In genomic region chr12:107736914-107737313, GRCh38 we compare ENCODE assay signal across 12 cellular contexts. TPM values are rescaled to one million over a fixed set of nuclear protein-coding genes. Genes with fewer than 3 reads are reported as not detected.
DNase-seq lines count a peak whose midpoint lies in the region; ATAC-seq, FAIRE-seq and TF ChIP-seq lines count a peak whose summit lies in the region.
"Had no signal": no experiment of that assay in that cellular context is flagged by ENCODE, and none has a peak within 500 bp of the region (broad histone marks: within the 10 kb centered on the region; RNA-seq: fewer than 3 reads in every experiment).

No MANE protein-coding gene starts in this region.

- CTCF ChIA-PET in MCF 10A (lab: Yijun Ruan, JAX), result interaction anchor here (0.8 to 1.5 kb wide), 2 partner anchors 12 to 16 kb away, joined by 3 to 4 read pairs; no protein-coding TSS in a partner anchor

- H3K27ac ChIP-seq in OCI-LY1 (ENCODE audit: low read depth, low read length, poor library complexity, severe bottlenecking) (peak overlapping the region; percentile 29), small intestine (ENCODE audit: low read depth in 1 of 2, low read length in 1 of 2) (no peak overlapping the region)
- H3K27ac ChIP-seq: right atrium auricular region had no signal

- H3F3A ChIP-seq in OCI-LY1 (ENCODE audit: insufficient read depth, low read length), result no peaks in the 10 kb centered on the region

- no peaks in the 10 kb centered on the region for H4K20me1 ChIP-seq in OCI-LY1 (ENCODE audit: insufficient read depth, low read length)

- H3K27ac Mint-ChIP-seq in MCF 10A (ENCODE audit: low read depth, unreplicated experiment), result no peak overlapping the region

- H3K4me1 ChIP-seq in OCI-LY1 (ENCODE audit: insufficient read depth, low read length, severe bottlenecking) (peaks cover 11% of the 10 kb centered on the region), small intestine (ENCODE audit: control insufficient read depth in 2 of 2, insufficient read depth in 1 of 2, low read depth in 1 of 2, low read length in 1 of 2) (no peaks in the 10 kb centered on the region)
- H3K4me1 ChIP-seq: right atrium auricular region had no signal

- in situ Hi-C loops in ACHN (cut with HindIII; ENCODE audit: low pct_ligation_motif_present, low pct_unique_long_range_greater_than_20kb, low sequenced_read_pairs), result no loop called here

- H3K9me2 ChIP-seq in OCI-LY1 (ENCODE audit: low read depth, low read length), result no peaks in the 10 kb centered on the region

- no peak overlapping the region for H3K4me2 ChIP-seq in OCI-LY1 (ENCODE audit: low read length)

- FAIRE-seq in GM19239 (lab: Jason Lieb, UNC), result peak; percentile 75
- FAIRE-seq in small intestine (lab: Jason Lieb, UNC), result no peak
- FAIRE-seq: bronchial epithelial cell, urothelium cell line had no signal

- H3K27me3 Mint-ChIP-seq in MCF 10A (ENCODE audit: insufficient read depth, unreplicated experiment), result no peaks in the 10 kb centered on the region

- TF ChIP-seq CTCF in OCI-LY1 (IDR thresholded peaks at IDR 0.05; ENCODE audit: low read length), result peak; percentile 21; the same call in 1 of the 2 replicates
- TF ChIP-seq CTCF in MCF 10A (IDR thresholded peaks at IDR 0.05; ENCODE audit: unreplicated experiment), result no peak

- POLR2A ChIA-PET in MCF 10A (lab: Yijun Ruan, JAX), result no interaction called here

- H3K27me3 ChIP-seq in OCI-LY1 (ENCODE audit: insufficient read depth, low read length) (no peaks in the 10 kb centered on the region), small intestine (ENCODE audit: control insufficient read depth in 2 of 2, insufficient read depth in 2 of 2, low read length in 2 of 2) (no peaks in the 10 kb centered on the region)
- H3K27me3 ChIP-seq: right atrium auricular region had no signal

- H2AFZ ChIP-seq in OCI-LY1 (ENCODE audit: low read length), result no peak overlapping the region

- H3K9ac ChIP-seq in OCI-LY1 (ENCODE audit: low read length), result no peak overlapping the region

- H3K9me3 Mint-ChIP-seq in MCF 10A (ENCODE audit: unreplicated experiment), result no peaks in the 10 kb centered on the region

- H3K9me3 ChIP-seq in OCI-LY1 (ENCODE audit: low read length), result no peaks in the 10 kb centered on the region
- no peaks in the 10 kb centered on the region for H3K9me3 ChIP-seq in small intestine (ENCODE audit: control insufficient read depth, low read depth)
- H3K9me3 ChIP-seq: right atrium auricular region had no signal

- WGBS in small intestine, 3 donors, result 83 to 93% (median 84%) methylated on average over 4 of the region's 4 CpGs

- peaks cover 58% of the 10 kb centered on the region for H3K36me3 ChIP-seq in OCI-LY1 (ENCODE audit: insufficient read depth, low read length)
- peaks cover 23 to 34% of the 10 kb centered on the region in 2 donors for H3K36me3 ChIP-seq in small intestine (ENCODE audit: control insufficient read depth in 2 of 2, insufficient read depth in 2 of 2, low read length in 2 of 2)

- H3K4me1 Mint-ChIP-seq in MCF 10A (ENCODE audit: insufficient read depth, unreplicated experiment), result no peaks in the 10 kb centered on the region

- BruUV-seq in MCF 10A (replicated peaks; lab: Mats Ljungman, UMichigan), result no TSS peak

- peaks cover 99% of the 10 kb centered on the region for H3K36me3 Mint-ChIP-seq in MCF 10A (ENCODE audit: insufficient read depth, unreplicated experiment)

- H3K4me3 Mint-ChIP-seq in MCF 10A (ENCODE audit: unreplicated experiment), result no peak overlapping the region

- H3K4me3 ChIP-seq in OCI-LY1 (ENCODE audit: low read depth, low read length, poor library complexity, severe bottlenecking), result no peak overlapping the region
- no peak overlapping the region for H3K4me3 ChIP-seq in small intestine (ENCODE audit: low read depth in 1 of 2, low read length in 2 of 2)
- H3K4me3 ChIP-seq: right atrium auricular region had no signal

- ATAC-seq in HG02981 (IDR thresholded peaks at IDR 0.05; ENCODE audit: unreplicated experiment), result peak; percentile 97

- no peaks in the 10 kb centered on the region for H3K79me2 ChIP-seq in OCI-LY1 (ENCODE audit: insufficient read depth, low read length)

- peak; percentile 36 for DNase-seq in CD1c-positive myeloid dendritic cell (ENCODE audit: extremely low spot score)
- peak; percentile 68 for DNase-seq in GM19239 (ENCODE audit: insufficient read length, low spot score)
- DNase-seq in MCF 10A (ENCODE audit: unreplicated experiment), result no peak
- no peak for DNase-seq in ACHN
- no peak for DNase-seq in small intestine
- DNase-seq in NCI-H2196 (lab: John Stamatoyannopoulos, UW; ENCODE audit: unreplicated experiment), result no peak
- DNase-seq: C1 segment of cervical spinal cord had no signal

- intact Hi-C loops in MCF 10A (cut with micrococcal nuclease), result no loop called here

RNA-seq across cellular contexts. Expression of gene PRDM4, which starts 24.0 kb away (rescaled TPM):
- 45.1 and 45.8 TPM in 2 replicates for total RNA-seq in MCF 10A (2022)
- 10 to 100 TPM; 13.0 to 14.5 (median 13.7) TPM for polyA plus RNA-seq in small intestine

RNA-seq across cellular contexts. Expression of gene ASCL4, which starts 37.6 kb away (rescaled TPM):
- not detected in 2 replicates for total RNA-seq in MCF 10A (2022)
- not detected for polyA plus RNA-seq in small intestine
- total RNA-seq: bronchial epithelial cell, right atrium auricular region had no signal

RNA-seq across cellular contexts. Expression of gene PWP1, which starts 51.3 kb away (rescaled TPM):
- total RNA-seq in MCF 10A (2022), result 41.5 and 49.7 TPM in 2 replicates
- 10 to 100 TPM; 12.4 to 26.5 (median 17.4) TPM for polyA plus RNA-seq in small intestine

Comparison
In these comparisons a context has a peak if more than half of its experiments do, and no peak if none do; other contexts are left out.
1. DNase-seq: peak in CD1c-positive myeloid dendritic cell (single experiment) and GM19239 (single experiment); none in MCF 10A (single experiment), ACHN (single experiment), small intestine (single experiment) and NCI-H2196 (single experiment).